Comparison of ENCODE assay signal across 22 cellular contexts in genomic region chr4:121195649-121196048, GRCh38. TPM values are rescaled to one million over a fixed set of nuclear protein-coding genes. Genes with fewer than 3 reads are reported as not detected.
"Had no signal": no experiment of that assay in that cellular context is flagged by ENCODE, and none has a peak within 500 bp of the region (broad histone marks: within the 10 kb centered on the region; RNA-seq: fewer than 3 reads in every experiment).

No MANE protein-coding gene starts in this region.

- H3K79me2 ChIP-seq: hepatocyte had no signal

- H3K9me3 ChIP-seq: body of pancreas, left ventricle myocardium inferior, transverse colon, vagina had no signal

- H3K4me2 ChIP-seq: hepatocyte had no signal

- H3K27ac ChIP-seq: body of pancreas, hepatocyte, left ventricle myocardium inferior, transverse colon, vagina had no signal

- H3K4me3 Mint-ChIP-seq: activated naive CD4-positive, alpha-beta T cell treated with anti-CD3 and anti-CD28 coated beads, Interleukin-2, amount 10 ng/mL, durations not matched to agents 7 days and 5 days; immature natural killer cell; natural killer cell; stimulated activated naive B cell treated with anti-CD40 and anti-IgM and Interleukin-4, amounts not matched to agents 10 μg/mL and 1 μg/mL and 100 μg/mL, for 72 hours; WTC11 had no signal

- H3K4me3 ChIP-seq: body of pancreas, hepatocyte, left ventricle myocardium inferior, transverse colon, vagina had no signal

- H3K4me1 Mint-ChIP-seq: WTC11 had no signal

- H3K4me1 ChIP-seq: body of pancreas, vagina had no signal

- H3K27me3 Mint-ChIP-seq: activated naive CD4-positive, alpha-beta T cell treated with anti-CD3 and anti-CD28 coated beads, Interleukin-2, amount 10 ng/mL, durations not matched to agents 7 days and 5 days; stimulated activated naive B cell treated with anti-CD40 and anti-IgM and Interleukin-4, amounts not matched to agents 10 μg/mL and 1 μg/mL and 100 μg/mL, for 72 hours had no signal

- H2AFZ ChIP-seq: hepatocyte had no signal

- FAIRE-seq: small intestine had no signal

- H3K9me3 Mint-ChIP-seq: activated naive CD4-positive, alpha-beta T cell treated with anti-CD3 and anti-CD28 coated beads, Interleukin-2, amount 10 ng/mL, durations not matched to agents 7 days and 5 days; immature natural killer cell; natural killer cell; stimulated activated naive B cell treated with anti-CD40 and anti-IgM and Interleukin-4, amounts not matched to agents 10 μg/mL and 1 μg/mL and 100 μg/mL, for 72 hours; WTC11 had no signal

- ATAC-seq: body of pancreas; natural killer cell; sciatic nerve; stimulated activated naive B cell treated with anti-CD40 and anti-IgM and Interleukin-4, amounts not matched to agents 10 μg/mL and 1 μg/mL and 100 μg/mL, for 72 hours; WTC11 had no signal

- H3K36me3 ChIP-seq: left ventricle myocardium inferior, transverse colon, vagina had no signal

- DNase-seq: activated CD8-positive, alpha-beta memory T cell treated with anti-CD3 and anti-CD28 coated beads for 24 hours; activated effector memory CD4-positive, alpha-beta T cell treated with anti-CD3 and anti-CD28 coated beads, Interleukin-2, amount 50 U/mL, for 16 hours; activated naive CD4-positive, alpha-beta T cell treated with anti-CD3 and anti-CD28 coated beads, Interleukin-2, amount 10 ng/mL, durations not matched to agents 7 days and 5 days; body of pancreas; central memory CD4-positive, alpha-beta T cell; effector memory CD4-positive, alpha-beta T cell; glutamatergic neuron; immature natural killer cell; kidney glomerular epithelial cell; left ventricle myocardium inferior; midbrain; natural killer cell; small intestine; stimulated activated CD4-positive, alpha-beta T cell treated with anti-CD3 and anti-CD28 coated beads, Interleukin-2, amount 100 ng/mL, for 48 hours; stimulated activated CD8-positive, alpha-beta memory T cell treated with anti-CD3 and anti-CD28 coated beads, Interleukin-4, amount 100 ng/mL, for 48 hours; stimulated activated naive B cell treated with anti-CD40 and anti-IgM and Interleukin-4, amounts not matched to agents 10 μg/mL and 1 μg/mL and 100 μg/mL, for 72 hours; T-helper 9 cell; transverse colon had no signal

- H3K36me3 Mint-ChIP-seq: immature natural killer cell; natural killer cell; stimulated activated naive B cell treated with anti-CD40 and anti-IgM and Interleukin-4, amounts not matched to agents 10 μg/mL and 1 μg/mL and 100 μg/mL, for 72 hours; WTC11 had no signal

- H3K27me3 ChIP-seq: body of pancreas, hepatocyte, transverse colon, vagina had no signal

- H3K27ac Mint-ChIP-seq: activated naive CD4-positive, alpha-beta T cell treated with anti-CD3 and anti-CD28 coated beads, Interleukin-2, amount 10 ng/mL, durations not matched to agents 7 days and 5 days; natural killer cell; stimulated activated naive B cell treated with anti-CD40 and anti-IgM and Interleukin-4, amounts not matched to agents 10 μg/mL and 1 μg/mL and 100 μg/mL, for 72 hours; WTC11 had no signal

RNA-seq across cellular contexts. Expression of gene TNIP3, which starts 31.5 kb away (rescaled TPM):
- total RNA-seq: body of pancreas, left ventricle myocardium inferior, vagina, WTC11 had no signal
